ENCODE assay signal across 17 cellular contexts in the genomic region with DNA sequence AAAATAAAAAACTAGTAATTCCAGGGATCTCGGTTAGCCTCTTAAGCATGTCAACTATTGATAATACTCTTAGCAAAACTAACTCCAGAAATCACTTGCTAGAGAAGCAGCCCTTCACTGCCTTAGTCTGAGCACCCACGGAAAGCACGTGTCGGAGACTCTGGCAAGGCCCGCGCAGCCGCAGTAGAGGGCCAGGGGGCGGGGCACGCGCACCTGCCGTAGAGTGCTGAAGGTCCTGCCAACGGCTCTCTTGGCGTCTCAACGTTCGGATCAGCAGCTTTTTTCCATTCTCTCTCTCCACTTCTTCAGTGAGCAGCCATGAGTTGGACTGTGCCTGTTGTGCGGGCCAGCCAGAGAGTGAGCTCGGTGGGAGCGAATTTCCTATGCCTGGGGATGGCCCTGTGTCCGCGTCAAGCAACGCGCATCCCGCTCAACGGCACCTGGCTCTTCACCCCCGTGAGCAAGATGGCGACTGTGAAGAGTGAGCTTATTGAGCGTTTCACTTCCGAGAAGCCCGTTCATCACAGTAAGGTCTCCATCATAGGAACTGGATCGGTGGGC. TPM values are rescaled to one million over a fixed set of nuclear protein-coding genes. Genes with fewer than 3 reads are reported as not detected.
DNase-seq lines count a peak whose midpoint lies in the region; ATAC-seq and TF ChIP-seq lines count a peak whose summit lies in the region.
"Had no signal": no experiment of that assay in that cellular context is flagged by ENCODE, and none has a peak within 500 bp of the region (broad histone marks: within the 10 kb centered on the region; RNA-seq: fewer than 3 reads in every experiment).

TSS of gene LDHAL6B (plus strand) at position 221 of the 561 bp plus-strand sequence. CDS start at position 319, 98 bp downstream.

- H3K9me3 ChIP-seq in RWPE2 (ENCODE audit: severe bottlenecking) = no peaks in the 10 kb centered on the region
- H3K9me3 ChIP-seq in testis = no peaks in the 10 kb centered on the region
- H3K9me3 ChIP-seq: BLaER1, HAP-1 had no signal

- intact Hi-C loops in testis (cut with DNase I; ENCODE audit: low total_unique reads) = no loop called here
- intact Hi-C loops in activated CD4-positive, alpha-beta T cell treated with anti-CD3 and anti-CD28 coated beads for 36 hours (cut with DNase I, micrococcal nuclease) = no loop called here

- no peak within 1 kb of the TSS for H3K4me3 Mint-ChIP-seq in activated CD8-positive, alpha-beta memory T cell treated with anti-CD3 and anti-CD28 coated beads, Interleukin-2, amount 10 ng/mL, durations not matched to agents 7 days and 5 days
- peak within 1 kb of the TSS in 1 of 8 donors; percentile 16 for H3K4me3 Mint-ChIP-seq in naive B cell
- no peak within 1 kb of the TSS for H3K4me3 Mint-ChIP-seq in activated CD4-positive, alpha-beta T cell treated with anti-CD3 and anti-CD28 coated beads for 36 hours
- H3K4me3 Mint-ChIP-seq: CD4-positive, CD25-positive, alpha-beta regulatory T cell had no signal

- peaks cover 13% of the 10 kb centered on the region for H3K36me3 Mint-ChIP-seq in activated CD8-positive, alpha-beta memory T cell treated with anti-CD3 and anti-CD28 coated beads, Interleukin-2, amount 10 ng/mL, durations not matched to agents 7 days and 5 days
- H3K36me3 Mint-ChIP-seq in naive B cell = peaks cover 39 to 49% of the 10 kb centered on the region in 2 donors
- H3K36me3 Mint-ChIP-seq in activated CD4-positive, alpha-beta T cell treated with anti-CD3 and anti-CD28 coated beads for 36 hours (ENCODE audit: low read depth) = no peaks in the 10 kb centered on the region
- H3K36me3 Mint-ChIP-seq: CD4-positive, CD25-positive, alpha-beta regulatory T cell had no signal

- DNase-seq in activated CD8-positive, alpha-beta memory T cell treated with anti-CD3 and anti-CD28 coated beads, Interleukin-2, amount 10 ng/mL, durations not matched to agents 7 days and 5 days = peak; percentile 33
- no peak for DNase-seq in activated CD8-positive, alpha-beta memory T cell treated with anti-CD3 and anti-CD28 coated beads, Interleukin-2, amount 50 U/mL, for 4 hours
- DNase-seq in RWPE2 (ENCODE audit: low spot score) (peak; percentile 66), naive B cell (no peak), testis (peak; percentile 63), SIG-M5 treated with dmso at 0.1 percent for 504 hours (lab: John Stamatoyannopoulos, UW; ENCODE audit: unreplicated experiment) (no peak), NCI-H2107 treated with DMSO at 0.1 percent for 48 hours (lab: John Stamatoyannopoulos, UW; ENCODE audit: unreplicated experiment) (no peak)
- DNase-seq in activated CD4-positive, alpha-beta T cell treated with anti-CD3 and anti-CD28 coated beads for 36 hours = no peak
- DNase-seq: 8988T; AML-193; CD4-positive, CD25-positive, alpha-beta regulatory T cell; DMS 273 treated with DMSO at 0.1 percent for 48 hours had no signal

- H3K4me3 ChIP-seq in RWPE2 (ENCODE audit: severe bottlenecking) = no peak within 1 kb of the TSS
- peak within 1 kb of the TSS; percentile 29 to 36 for H3K4me3 ChIP-seq in testis
- H3K4me3 ChIP-seq: BLaER1, HAP-1 had no signal

- H3K27me3 ChIP-seq in RWPE2 (ENCODE audit: insufficient read depth, poor library complexity, severe bottlenecking) (no peaks in the 10 kb centered on the region), testis (no peaks in the 10 kb centered on the region)
- H3K27me3 ChIP-seq: BLaER1 had no signal

- no peak for ATAC-seq in activated CD8-positive, alpha-beta memory T cell treated with anti-CD3 and anti-CD28 coated beads, Interleukin-2, amount 10 ng/mL, durations not matched to agents 7 days and 5 days
- ATAC-seq in RWPE2 (ENCODE audit: low read depth) (no peak), naive B cell (ENCODE audit: low read depth in 2 of 2) (no peak)
- no peak for ATAC-seq in activated CD4-positive, alpha-beta T cell treated with anti-CD3 and anti-CD28 coated beads for 36 hours

- H3K9me3 Mint-ChIP-seq in activated CD8-positive, alpha-beta memory T cell treated with anti-CD3 and anti-CD28 coated beads, Interleukin-2, amount 10 ng/mL, durations not matched to agents 7 days and 5 days (ENCODE audit: low read depth) = no peaks in the 10 kb centered on the region
- H3K9me3 Mint-ChIP-seq in naive B cell = no peaks in the 10 kb centered on the region
- H3K9me3 Mint-ChIP-seq in activated CD4-positive, alpha-beta T cell treated with anti-CD3 and anti-CD28 coated beads for 36 hours (ENCODE audit: low read depth) = no peaks in the 10 kb centered on the region

- TF ChIP-seq CTCF in RWPE2 (IDR thresholded peaks at IDR 0.05; ENCODE audit: poor library complexity, severe bottlenecking) = no peak
- no peak for TF ChIP-seq CTCF in testis (IDR thresholded peaks at IDR 0.05)

- H3K27ac ChIP-seq in RWPE2 (ENCODE audit: poor library complexity, severe bottlenecking) (no peak within 1 kb of the TSS), testis (no peak within 1 kb of the TSS)
- H3K27ac ChIP-seq: BLaER1 had no signal

- POLR2A ChIA-PET in activated CD4-positive, alpha-beta T cell treated with anti-CD3 and anti-CD28 coated beads for 36 hours (lab: Charles Lee) = no interaction called here

- peaks cover 97% of the 10 kb centered on the region for H3K36me3 ChIP-seq in RWPE2 (ENCODE audit: low read depth)
- H3K36me3 ChIP-seq in testis (ENCODE audit: low read depth, missing control alignments) = no peaks in the 10 kb centered on the region
- H3K36me3 ChIP-seq: BLaER1 had no signal

- H3K4me1 ChIP-seq in RWPE2 (ENCODE audit: insufficient read depth, poor library complexity, severe bottlenecking) (no peaks in the 10 kb centered on the region), testis (no peaks in the 10 kb centered on the region)
- H3K4me1 ChIP-seq: BLaER1, HAP-1 had no signal

- CTCF ChIA-PET in activated CD8-positive, alpha-beta memory T cell treated with anti-CD3 and anti-CD28 coated beads, Interleukin-2, amount 10 ng/mL, durations not matched to agents 7 days and 5 days (lab: Charles Lee) = no interaction called here
- CTCF ChIA-PET in activated CD4-positive, alpha-beta T cell treated with anti-CD3 and anti-CD28 coated beads for 36 hours (lab: Charles Lee) = interaction anchor here (0.7 kb wide), 1 partner anchor 32 kb away, joined by 3 read pairs; no protein-coding TSS in a partner anchor

- TF ChIP-seq POLR2A in testis (IDR thresholded peaks at IDR 0.05) = no peak

- 68 to 75% methylated on average over 30 of the region's 30 CpGs for WGBS in testis, 2 donors

- H3K27me3 Mint-ChIP-seq in activated CD8-positive, alpha-beta memory T cell treated with anti-CD3 and anti-CD28 coated beads, Interleukin-2, amount 10 ng/mL, durations not matched to agents 7 days and 5 days = no peaks in the 10 kb centered on the region
- H3K27me3 Mint-ChIP-seq in naive B cell = no peaks in the 10 kb centered on the region
- H3K27me3 Mint-ChIP-seq in activated CD4-positive, alpha-beta T cell treated with anti-CD3 and anti-CD28 coated beads for 36 hours = no peaks in the 10 kb centered on the region
- H3K27me3 Mint-ChIP-seq: CD4-positive, CD25-positive, alpha-beta regulatory T cell had no signal

- peaks cover 2% of the 10 kb centered on the region for H3K4me1 Mint-ChIP-seq in activated CD8-positive, alpha-beta memory T cell treated with anti-CD3 and anti-CD28 coated beads, Interleukin-2, amount 10 ng/mL, durations not matched to agents 7 days and 5 days
- H3K4me1 Mint-ChIP-seq in naive B cell = peaks cover 3 to 8% (median 4%) of the 10 kb centered on the region in 3 donors
- H3K4me1 Mint-ChIP-seq in activated CD4-positive, alpha-beta T cell treated with anti-CD3 and anti-CD28 coated beads for 36 hours = no peaks in the 10 kb centered on the region
- H3K4me1 Mint-ChIP-seq: CD4-positive, CD25-positive, alpha-beta regulatory T cell had no signal

- H3K27ac Mint-ChIP-seq in activated CD8-positive, alpha-beta memory T cell treated with anti-CD3 and anti-CD28 coated beads, Interleukin-2, amount 10 ng/mL, durations not matched to agents 7 days and 5 days = no peak within 1 kb of the TSS
- H3K27ac Mint-ChIP-seq in naive B cell = peak within 1 kb of the TSS in 4 of 6 donors; percentile 33 to 78 (median 53)
- no peak within 1 kb of the TSS for H3K27ac Mint-ChIP-seq in activated CD4-positive, alpha-beta T cell treated with anti-CD3 and anti-CD28 coated beads for 36 hours

RNA-seq across cellular contexts. Expression of gene LDHAL6B, which starts in this region (rescaled TPM):
- not detected for total RNA-seq in activated CD8-positive, alpha-beta memory T cell treated with anti-CD3 and anti-CD28 coated beads, Interleukin-2, amount 10 ng/mL, durations not matched to agents 7 days and 5 days
- polyA plus RNA-seq in naive B cell (ENCODE audit: low read depth in 6 of 6) = under 1 TPM in 5 of 6 donors, not detected in 1; 0.14 to 0.54 (median 0.33) TPM
- 10 to 100 TPM; 18.6 to 22.6 TPM for total RNA-seq in testis
- 119 TPM for polyA plus RNA-seq in testis (ENCODE audit: insufficient read depth, low read depth, low replicate concordance)
- total RNA-seq in activated CD4-positive, alpha-beta T cell treated with anti-CD3 and anti-CD28 coated beads for 36 hours = not detected
- total RNA-seq: CD4-positive, CD25-positive, alpha-beta regulatory T cell; Daoy; H1; HT-29 had no signal
- polyA plus RNA-seq: CD4-positive, CD25-positive, alpha-beta regulatory T cell; H1 had no signal

Comparison
In these comparisons a context has a peak if more than half of its experiments do, and no peak if none do; other contexts are left out.
1. RNA of gene LDHAL6B (total RNA-seq): 18.6 to 22.6 TPM in testis; not detected in activated CD8-positive, alpha-beta memory T cell treated with anti-CD3 and anti-CD28 coated beads, Interleukin-2, amount 10 ng/mL, durations not matched to agents 7 days and 5 days and not detected in activated CD4-positive, alpha-beta T cell treated with anti-CD3 and anti-CD28 coated beads for 36 hours; every median in the first group is over 10 times any median in the second.
2. RNA of gene LDHAL6B (polyA plus RNA-seq): 119 TPM in testis (single experiment); 0.14 to 0.54 TPM in naive B cell; every median in the first group is over 10 times any median in the second.
3. Peak in DNase-seq in activated CD8-positive, alpha-beta memory T cell treated with anti-CD3 and anti-CD28 coated beads, Interleukin-2, amount 10 ng/mL, durations not matched to agents 7 days and 5 days; RNA of the gene not detected or under 1 TPM.
4. DNase-seq: peak in RWPE2 (single experiment) and testis (single experiment); none in activated CD8-positive, alpha-beta memory T cell treated with anti-CD3 and anti-CD28 coated beads, Interleukin-2, amount 50 U/mL, for 4 hours (single experiment), naive B cell (single experiment), activated CD4-positive, alpha-beta T cell treated with anti-CD3 and anti-CD28 coated beads for 36 hours (single experiment), SIG-M5 treated with dmso at 0.1 percent for 504 hours (single experiment) and NCI-H2107 treated with DMSO at 0.1 percent for 48 hours (single experiment).
5. H3K27ac Mint-ChIP-seq: peak in naive B cell (4 of 6); none in activated CD8-positive, alpha-beta memory T cell treated with anti-CD3 and anti-CD28 coated beads, Interleukin-2, amount 10 ng/mL, durations not matched to agents 7 days and 5 days (single experiment) and activated CD4-positive, alpha-beta T cell treated with anti-CD3 and anti-CD28 coated beads for 36 hours (single experiment).